Comparison of ENCODE assay signal across 8 cellular contexts in genomic region chr16:4613636-4614570, GRCh38.
DNase-seq lines count a peak whose midpoint lies in the region; ATAC-seq and TF ChIP-seq lines count a peak whose summit lies in the region.

No MANE protein-coding gene starts in this region.

- H3K4me3 ChIP-seq in RWPE2 (ENCODE audit: severe bottlenecking) (peak overlapping the region; percentile 93), brain microvascular endothelial cell (ENCODE audit: low read depth, low read length) (peak overlapping the region; percentile 67)

- peak overlapping the region; percentile 64 for H3K27ac ChIP-seq in RWPE2 (ENCODE audit: poor library complexity, severe bottlenecking)
- H3K27ac ChIP-seq in brain microvascular endothelial cell, result peak overlapping the region; percentile 76
- peak overlapping the region; percentile 95 for H3K27ac ChIP-seq in layer of hippocampus (ENCODE audit: low read depth, low read length)

- H3K27me3 ChIP-seq in RWPE2 (ENCODE audit: insufficient read depth, poor library complexity, severe bottlenecking) (no peaks in the 10 kb centered on the region), brain microvascular endothelial cell (replicated peaks) (no peaks in the 10 kb centered on the region), layer of hippocampus (ENCODE audit: control insufficient read depth, insufficient read depth, low read length) (no peaks in the 10 kb centered on the region)

- 0 out of 3 replicates have a peak, but pooled peaks have one; percentile 0 for ATAC-seq in RWPE2 (ENCODE audit: low read depth)

- no peaks in the 10 kb centered on the region for H3K9me3 ChIP-seq in RWPE2 (ENCODE audit: severe bottlenecking)

- H3K4me1 ChIP-seq in RWPE2 (ENCODE audit: insufficient read depth, poor library complexity, severe bottlenecking), result peaks cover 17% of the 10 kb centered on the region

- H3K36me3 ChIP-seq in RWPE2 (ENCODE audit: low read depth) (no peaks in the 10 kb centered on the region), brain microvascular endothelial cell (replicated peaks) (peaks cover 10% of the 10 kb centered on the region)

- TF ChIP-seq CTCF in RWPE2 (IDR thresholded peaks at IDR 0.05; ENCODE audit: poor library complexity, severe bottlenecking), result no peak
- no peak for TF ChIP-seq CTCF in brain microvascular endothelial cell (IDR thresholded peaks at IDR 0.05; ENCODE audit: low read depth, low read length, missing control alignments)

- DNase-seq in NCI-H82 (lab: John Stamatoyannopoulos, UW) (peak; percentile 58), NCI-H82 treated with DMSO at 0.1 percent for 48 hours (lab: John Stamatoyannopoulos, UW; ENCODE audit: unreplicated experiment) (no peak), RWPE2 (ENCODE audit: low spot score) (no peak), brain microvascular endothelial cell (peak; percentile 6), GF-D8 (lab: John Stamatoyannopoulos, UW) (no peak), DMS114 treated with DMSO at 0.1 percent for 48 hours (lab: John Stamatoyannopoulos, UW; ENCODE audit: unreplicated experiment) (no peak)
- DNase-seq in stimulated activated CD8-positive, alpha-beta memory T cell treated with anti-CD3 and anti-CD28 coated beads, Interleukin-4, amount 100 ng/mL, for 24 hours (ENCODE audit: low read depth), result peak; percentile 26

- in situ Hi-C loops in brain microvascular endothelial cell (cut with HindIII; ENCODE audit: low pct_ligation_motif_present, low sequenced_read_pairs), result no loop called here

Comparison
In these comparisons a context has a peak if more than half of its experiments do, and no peak if none do; other contexts are left out.
1. DNase-seq: peak in NCI-H82 (single experiment), brain microvascular endothelial cell (single experiment) and stimulated activated CD8-positive, alpha-beta memory T cell treated with anti-CD3 and anti-CD28 coated beads, Interleukin-4, amount 100 ng/mL, for 24 hours (single experiment); none in NCI-H82 treated with DMSO at 0.1 percent for 48 hours (single experiment), RWPE2 (single experiment), GF-D8 (single experiment) and DMS114 treated with DMSO at 0.1 percent for 48 hours (single experiment).
2. Peak in every context shown above with its lines, with median percentiles within 50 percentile points of each other: H3K27ac ChIP-seq.